8 cellular contexts compared by ENCODE assay signal in genomic region chr3:48716982-48717746, GRCh38. TPM values are rescaled to one million over a fixed set of nuclear protein-coding genes. Genes with fewer than 3 reads are reported as not detected.
DNase-seq lines count a peak whose midpoint lies in the region; FAIRE-seq and TF ChIP-seq lines count a peak whose summit lies in the region.

Gene IP6K2 (minus strand): TSS chr3:48717221. CDS start chr3:48695291, 21,930 bp downstream.

- H3K27ac ChIP-seq in neutrophil (peak within 1 kb of the TSS; percentile 87), substantia nigra (ENCODE audit: low read depth, low read length, poor library complexity, severe bottlenecking) (peak within 1 kb of the TSS; percentile 87)

- H3K27me3 Mint-ChIP-seq in activated naive CD4-positive, alpha-beta T cell treated with anti-CD3 and anti-CD28 coated beads for 36 hours (ENCODE audit: low read depth), result no peaks in the 10 kb centered on the region

- H3K4me3 ChIP-seq in HFF-Myc (replicated peaks; ENCODE audit: low read depth, low read length) (peak within 1 kb of the TSS; percentile 91), neutrophil (ENCODE audit: low read depth in 1 of 2, low read length in 1 of 2) (peak within 1 kb of the TSS; percentile 90 to 100)

- intact Hi-C loops in activated naive CD4-positive, alpha-beta T cell treated with anti-CD3 and anti-CD28 coated beads for 36 hours (cut with micrococcal nuclease), result loop anchor here (1.0 to 5.0 kb wide), 8 partner anchors 32 to 416 kb away; partner anchors contain the start of genes ARIH2, CELSR3, NCKIPSD and NME6

- H3K36me3 ChIP-seq in neutrophil, result peaks cover 20% of the 10 kb centered on the region

- DNase-seq in GM03348 (ENCODE audit: low spot score) (peak; percentile 99), HFF-Myc (ENCODE audit: extremely low read depth, low read depth) (peak; percentile 95), NAMALWA (ENCODE audit: low spot score) (peak; percentile 94), SK-N-DZ (ENCODE audit: low spot score) (peak; percentile 97), frontal cortex (ENCODE audit: low spot score in 2 of 2) (peak; percentile 81 to 92), substantia nigra (lab: John Stamatoyannopoulos, UW) (peak; percentile 82 to 99 (median 98))
- DNase-seq in activated naive CD4-positive, alpha-beta T cell treated with anti-CD3 and anti-CD28 coated beads for 36 hours, result peak; percentile 99

- CTCF ChIA-PET in activated naive CD4-positive, alpha-beta T cell treated with anti-CD3 and anti-CD28 coated beads for 36 hours (lab: Charles Lee), result interaction anchor here (0.9 to 1.4 kb wide), 5 partner anchors 13 to 304 kb away, joined by 3 to 4 read pairs (median 3); partner anchors contain the start of gene NDUFAF3

- peak within 1 kb of the TSS; percentile 97 for H3K4me3 Mint-ChIP-seq in activated naive CD4-positive, alpha-beta T cell treated with anti-CD3 and anti-CD28 coated beads for 36 hours

- no peak for FAIRE-seq in frontal cortex (lab: Jason Lieb, UNC)

- TF ChIP-seq CTCF in HFF-Myc (IDR thresholded peaks at IDR 0.05; ENCODE audit: low read depth, low read length, missing control alignments), result no peak
- peak; percentile 29 for TF ChIP-seq CTCF in neutrophil (IDR thresholded peaks at IDR 0.05)

- H3K9me3 Mint-ChIP-seq in activated naive CD4-positive, alpha-beta T cell treated with anti-CD3 and anti-CD28 coated beads for 36 hours, result no peaks in the 10 kb centered on the region

- peaks cover 18 to 23% of the 10 kb centered on the region in 2 experiments for H3K4me1 ChIP-seq in neutrophil (ENCODE audit: control insufficient read depth in 1 of 2, insufficient read depth in 1 of 2, low read depth in 1 of 2, low read length in 1 of 2)

- H3K9me3 ChIP-seq in neutrophil, result no peaks in the 10 kb centered on the region

- no peaks in the 10 kb centered on the region for H3K27me3 ChIP-seq in neutrophil

- H3K27ac Mint-ChIP-seq in activated naive CD4-positive, alpha-beta T cell treated with anti-CD3 and anti-CD28 coated beads for 36 hours, result peak within 1 kb of the TSS; percentile 90

- H3K4me1 Mint-ChIP-seq in activated naive CD4-positive, alpha-beta T cell treated with anti-CD3 and anti-CD28 coated beads for 36 hours (ENCODE audit: low read depth), result peaks cover 30% of the 10 kb centered on the region

- H3K36me3 Mint-ChIP-seq in activated naive CD4-positive, alpha-beta T cell treated with anti-CD3 and anti-CD28 coated beads for 36 hours (ENCODE audit: low read depth), result peaks cover 9% of the 10 kb centered on the region

RNA-seq across cellular contexts. Expression of gene IP6K2, which starts in this region (rescaled TPM):
- polyA plus RNA-seq in SK-N-DZ (2014; cell fraction: cytosol; rRNA removed), result 101 and 123 TPM in 2 replicates
- 249 and 251 TPM in 2 replicates for polyA plus RNA-seq in SK-N-DZ (2014; cell fraction: nucleus; rRNA removed)
- total RNA-seq in activated naive CD4-positive, alpha-beta T cell treated with anti-CD3 and anti-CD28 coated beads for 36 hours, result 10 to 100 TPM; 64.3 to 68.3 TPM
- total RNA-seq in frontal cortex, result 94.2 TPM

Comparison
In these comparisons a context has a peak if more than half of its experiments do, and no peak if none do; other contexts are left out.
1. Peak in every context shown above with its lines: DNase-seq, H3K4me3 ChIP-seq and H3K27ac ChIP-seq.